12 cellular contexts compared by ENCODE assay signal in the genomic region with DNA sequence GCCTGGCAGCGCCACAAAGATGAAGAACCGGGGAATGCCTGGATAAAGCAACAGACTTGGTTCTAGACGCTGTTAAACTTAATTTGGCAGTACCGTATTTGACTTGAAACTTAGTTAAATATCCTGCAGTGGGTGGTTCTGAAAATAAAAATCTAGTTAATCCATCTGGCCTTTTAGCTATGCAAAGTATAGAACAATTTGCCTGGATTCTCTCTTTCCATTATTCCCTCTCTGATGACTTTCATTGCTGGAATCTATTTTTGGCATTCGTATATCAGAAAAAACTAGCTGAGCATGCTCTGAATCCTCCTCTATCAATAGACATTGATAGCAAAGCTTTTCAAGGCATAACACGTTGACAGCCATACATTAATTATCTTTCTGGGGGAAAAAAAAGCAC.
"Had no signal": no experiment of that assay in that cellular context is flagged by ENCODE, and none has a peak within 500 bp of the region (broad histone marks: within the 10 kb centered on the region; RNA-seq: fewer than 3 reads in every experiment).

No MANE protein-coding gene starts in this region.

- H3K27ac ChIP-seq: gastrocnemius medialis, right atrium auricular region, sigmoid colon, skin epidermis, thoracic aorta, transverse colon had no signal

- H3K27me3 ChIP-seq: gastrocnemius medialis, right atrium auricular region, sigmoid colon, transverse colon had no signal

- ATAC-seq: esophagus mucosa; gastrocnemius medialis; left lobe of liver; mucosa of descending colon; naive thymus-derived CD8-positive, alpha-beta T cell; stimulated activated naive B cell treated with anti-CD40 and anti-IgM and Interleukin-4, amounts not matched to agents 10 μg/mL and 1 μg/mL and 100 μg/mL, for 72 hours; stimulated activated naive CD8-positive, alpha-beta T cell treated with anti-CD3 and anti-CD28 coated beads, Interleukin-15, amount 100 ng/mL, for 72 hours had no signal

- H3K4me3 ChIP-seq: gastrocnemius medialis, mucosa of descending colon, right atrium auricular region, sigmoid colon, skin epidermis, thoracic aorta, transverse colon had no signal

- H3K9me3 ChIP-seq: gastrocnemius medialis, mucosa of descending colon, right atrium auricular region, sigmoid colon, thoracic aorta, transverse colon had no signal

- H3K4me1 ChIP-seq: gastrocnemius medialis, right atrium auricular region, sigmoid colon, transverse colon had no signal

- H3K36me3 ChIP-seq: gastrocnemius medialis, right atrium auricular region, sigmoid colon, thoracic aorta, transverse colon had no signal
